ENCODE assay signal across 1 cellular context in genomic region chr2:208265807-208266640, GRCh38.
TF ChIP-seq lines count a peak whose summit lies in the region.

PIKFYVE (plus strand) TSS chr2:208266255; CDS start chr2:208271520, 5,265 bp downstream.

TF ChIP-seq in GM12878, 131 proteins besides CTCF, POLR2A, EP300 and RAD21 (continued from another document):
- no peak for TF ChIP-seq E2F8 (IDR thresholded peaks at IDR 0.05; ENCODE audit: low read depth, partially characterized antibody)
- TF ChIP-seq MTA2 (IDR thresholded peaks at IDR 0.05; ENCODE audit: low read depth) = peak; percentile 56; the same call in 1 of the 2 replicates
- TF ChIP-seq STAT1 (conservative IDR thresholded peaks at IDR 0.05) = no peak
- peak; percentile 61 for TF ChIP-seq ELK1 (IDR thresholded peaks at IDR 0.05; ENCODE audit: low read depth, low read length)
